Comparison of ENCODE assay signal across 11 cellular contexts in genomic region chr18:46660955-46661749, GRCh38. TPM values are rescaled to one million over a fixed set of nuclear protein-coding genes. Genes with fewer than 3 reads are reported as not detected.
DNase-seq lines count a peak whose midpoint lies in the region; FAIRE-seq and TF ChIP-seq lines count a peak whose summit lies in the region.
"Had no signal": no experiment of that assay in that cellular context is flagged by ENCODE, and none has a peak within 500 bp of the region (broad histone marks: within the 10 kb centered on the region; RNA-seq: fewer than 3 reads in every experiment).

No MANE protein-coding gene starts in this region.

- H3K9me3 ChIP-seq in GM23248 (ENCODE audit: low read depth) (no peaks in the 10 kb centered on the region), SJCRH30 (replicated peaks) (no peaks in the 10 kb centered on the region)
- H3K9me3 ChIP-seq: heart right ventricle had no signal

- H3K4me1 ChIP-seq in GM23248 (ENCODE audit: insufficient read depth) (no peaks in the 10 kb centered on the region), SJCRH30 (no peaks in the 10 kb centered on the region)
- H3K4me1 ChIP-seq: heart right ventricle had no signal

- in situ Hi-C loops in GM23248 (cut with MboI) = no loop called here

- no peak overlapping the region for H3K27ac Mint-ChIP-seq in T-helper 2 cell treated with Interferon-gamma antibody and Interleukin-4, amounts not matched to agents 5 μg/mL and 100 μg/mL, for 36 hours

- H3K36me3 ChIP-seq in GM23248 (ENCODE audit: low read depth) (no peaks in the 10 kb centered on the region), SJCRH30 (no peaks in the 10 kb centered on the region)
- H3K36me3 ChIP-seq: heart right ventricle had no signal

- no peak overlapping the region for H3K9ac ChIP-seq in GM23248

- no peaks in the 10 kb centered on the region for H3K36me3 Mint-ChIP-seq in T-helper 2 cell treated with Interferon-gamma antibody and Interleukin-4, amounts not matched to agents 5 μg/mL and 100 μg/mL, for 36 hours (ENCODE audit: low read depth)

- H3K9me3 Mint-ChIP-seq in T-helper 2 cell treated with Interferon-gamma antibody and Interleukin-4, amounts not matched to agents 5 μg/mL and 100 μg/mL, for 36 hours = no peaks in the 10 kb centered on the region

- 23 to 24% methylated on average over 9 of the region's 9 CpGs for whole genome bisulfite sequencing in GM23248 (ENCODE audit: low coverage in 1 of 2, low lambda C conversion rate in 2 of 2, missing lambda C conversion rate in 2 of 2), 2 experiments

- H3K79me2 ChIP-seq in GM23248 (ENCODE audit: insufficient read depth) = no peaks in the 10 kb centered on the region

- H3K4me3 ChIP-seq in GM23248 (no peak overlapping the region), SJCRH30 (no peak overlapping the region)
- H3K4me3 ChIP-seq: heart right ventricle had no signal

- peak; percentile 55 for DNase-seq in GM23248
- DNase-seq in SJCRH30 = peak; percentile 70 to 73
- DNase-seq in frontal cortex (ENCODE audit: low spot score in 2 of 2) = peak; percentile 65 to 71
- peak; percentile 11 for DNase-seq in renal cortical epithelial cell (ENCODE audit: low read depth)
- DNase-seq in activated gamma-delta T cell (lab: John Stamatoyannopoulos, UW) = no peak
- DNase-seq in GM20000 (ENCODE audit: low spot score) = no peak
- DNase-seq in stimulated activated CD4-positive, alpha-beta T cell treated with anti-CD3 and anti-CD28 coated beads, Interleukin-12 subunit alpha, Interleukin-12 subunit beta, amount 100 ng/mL, for 4 hours = no peak
- DNase-seq in T-helper 2 cell treated with Interferon-gamma antibody and Interleukin-4, amounts not matched to agents 5 μg/mL and 100 μg/mL, for 36 hours (ENCODE audit: low spot score) = no peak
- DNase-seq: heart right ventricle; stimulated activated naive CD4-positive, alpha-beta T cell treated with Interleukin-2 at 50 U/mL for 16 hours had no signal

- no peaks in the 10 kb centered on the region for H3K4me1 Mint-ChIP-seq in T-helper 2 cell treated with Interferon-gamma antibody and Interleukin-4, amounts not matched to agents 5 μg/mL and 100 μg/mL, for 36 hours (ENCODE audit: low read depth)

- H3K27me3 ChIP-seq in GM23248 (replicated peaks; ENCODE audit: insufficient read depth) (no peaks in the 10 kb centered on the region), SJCRH30 (no peaks in the 10 kb centered on the region)
- H3K27me3 ChIP-seq: heart right ventricle had no signal

- TF ChIP-seq CTCF in GM20000 (IDR thresholded peaks at IDR 0.05; ENCODE audit: extremely low read depth, missing control alignments) = no peak

- no peak overlapping the region for H3K4me3 Mint-ChIP-seq in T-helper 2 cell treated with Interferon-gamma antibody and Interleukin-4, amounts not matched to agents 5 μg/mL and 100 μg/mL, for 36 hours

- H2AFZ ChIP-seq in GM23248 = peak overlapping the region; percentile 52; the same call in 1 of the 2 replicates

- H3K4me2 ChIP-seq in GM23248 (ENCODE audit: unreplicated experiment) = no peak overlapping the region

- H4K20me1 ChIP-seq in GM23248 (ENCODE audit: insufficient read depth) = no peaks in the 10 kb centered on the region

- FAIRE-seq in frontal cortex (lab: Jason Lieb, UNC) = no peak
- FAIRE-seq: HTR-8/SVneo had no signal

- no peaks in the 10 kb centered on the region for H3F3A ChIP-seq in GM23248 (ENCODE audit: insufficient read depth)

- H3K27ac ChIP-seq in GM23248 (no peak overlapping the region), SJCRH30 (no peak overlapping the region)
- H3K27ac ChIP-seq: heart right ventricle had no signal

- peaks cover 4% of the 10 kb centered on the region for H3K27me3 Mint-ChIP-seq in T-helper 2 cell treated with Interferon-gamma antibody and Interleukin-4, amounts not matched to agents 5 μg/mL and 100 μg/mL, for 36 hours (ENCODE audit: low read depth)

- no peaks in the 10 kb centered on the region for H3K9me2 ChIP-seq in GM23248 (ENCODE audit: insufficient read depth)

RNA-seq across cellular contexts. Expression of gene LOXHD1, which starts 4.1 kb away (rescaled TPM):
- total RNA-seq in GM23248 (2014; rRNA removed; shearing (Covaris generic)) = not detected in 2 replicates
- polyA plus RNA-seq in GM23248 (2016; fragmentation: Nextera tagmentation; extraction: Ambion mirVana) = not detected in 2 replicates
- total RNA-seq in SJCRH30 (2014; rRNA removed; shearing (Covaris generic)) = not detected in 2 replicates
- 0.41 TPM for total RNA-seq in frontal cortex
- not detected in 2 replicates for total RNA-seq in renal cortical epithelial cell

Comparison
In these comparisons a context has a peak if more than half of its experiments do, and no peak if none do; other contexts are left out.
1. DNase-seq: peak in GM23248 (single experiment), SJCRH30 (2 of 2), frontal cortex (2 of 2) and renal cortical epithelial cell (single experiment); none in activated gamma-delta T cell (single experiment), GM20000 (single experiment), stimulated activated CD4-positive, alpha-beta T cell treated with anti-CD3 and anti-CD28 coated beads, Interleukin-12 subunit alpha, Interleukin-12 subunit beta, amount 100 ng/mL, for 4 hours (single experiment) and T-helper 2 cell treated with Interferon-gamma antibody and Interleukin-4, amounts not matched to agents 5 μg/mL and 100 μg/mL, for 36 hours (single experiment).